In genomic region chr17:27793906-27794380, GRCh38 we compare ENCODE assay signal across 10 cellular contexts. TPM values are rescaled to one million over a fixed set of nuclear protein-coding genes. Genes with fewer than 3 reads are reported as not detected.
DNase-seq lines count a peak whose midpoint lies in the region; ATAC-seq and TF ChIP-seq lines count a peak whose summit lies in the region.
"Had no signal": no experiment of that assay in that cellular context is flagged by ENCODE, and none has a peak within 500 bp of the region (broad histone marks: within the 10 kb centered on the region; RNA-seq: fewer than 3 reads in every experiment).

No MANE protein-coding gene starts in this region.

- H3K9ac ChIP-seq in iPS-15b (ENCODE audit: low read depth, low read length) (no peak overlapping the region), skeletal muscle tissue (ENCODE audit: low read depth in 1 of 3, low read length in 3 of 3) (peak overlapping the region in 2 of 3 donors; percentile 2 to 62)

- DNase-seq in DMS53 (lab: John Stamatoyannopoulos, UW) (peak; percentile 54), DMS53 treated with DMSO at 0.1 percent for 48 hours (lab: John Stamatoyannopoulos, UW; ENCODE audit: unreplicated experiment) (no peak), T-helper 17 cell (no peak), DMS 273 treated with DMSO at 0.1 percent for 48 hours (lab: John Stamatoyannopoulos, UW) (no peak), GM20000 (ENCODE audit: low spot score) (no peak)
- DNase-seq in activated CD4-positive, CD25-positive, alpha-beta regulatory T cell (lab: John Stamatoyannopoulos, UW) = no peak

- ATAC-seq in T-helper 17 cell = no peak

- peak overlapping the region; percentile 82 for H3K4me3 Mint-ChIP-seq in T-helper 17 cell

- H3K27ac ChIP-seq in skeletal muscle tissue (ENCODE audit: low read depth, low read length) = no peak overlapping the region
- H3K27ac ChIP-seq: 22Rv1 had no signal

- H3K4me1 ChIP-seq in iPS-15b (ENCODE audit: control insufficient read depth, insufficient read depth, low read length) (no peaks in the 10 kb centered on the region), skeletal muscle tissue (ENCODE audit: control insufficient read depth in 3 of 3, insufficient read depth in 3 of 3, low read length in 3 of 3) (peaks cover 3 to 8% (median 6%) of the 10 kb centered on the region in 3 donors)

- H3K4me3 ChIP-seq in iPS-15b (ENCODE audit: low read depth, low read length) (peak overlapping the region; percentile 39), skeletal muscle tissue (ENCODE audit: low read length in 3 of 3) (peak overlapping the region; percentile 30 to 63 (median 40))

- no peaks in the 10 kb centered on the region for H3K9me3 ChIP-seq in T-helper 17 cell (ENCODE audit: control insufficient read depth, low read length, poor library complexity, severe bottlenecking)
- no peaks in the 10 kb centered on the region for H3K9me3 ChIP-seq in iPS-15b (ENCODE audit: control insufficient read depth, insufficient read depth, low read length)
- no peaks in the 10 kb centered on the region for H3K9me3 ChIP-seq in skeletal muscle tissue (ENCODE audit: control insufficient read depth in 3 of 3, low read length in 3 of 3)

- peaks cover 70% of the 10 kb centered on the region for H3K27me3 Mint-ChIP-seq in T-helper 17 cell

- no peak overlapping the region for H3K27ac Mint-ChIP-seq in T-helper 17 cell

- peaks cover 9% of the 10 kb centered on the region for H3K4me1 Mint-ChIP-seq in T-helper 17 cell

- TF ChIP-seq CTCF in GM20000 (IDR thresholded peaks at IDR 0.05; ENCODE audit: extremely low read depth, missing control alignments) = no peak

- H3K36me3 ChIP-seq in iPS-15b (ENCODE audit: control insufficient read depth, insufficient read depth, low read length) (no peaks in the 10 kb centered on the region), skeletal muscle tissue (ENCODE audit: control insufficient read depth in 3 of 3, insufficient read depth in 3 of 3, low read length in 3 of 3) (no peaks in the 10 kb centered on the region)

- H3K27me3 ChIP-seq in iPS-15b (ENCODE audit: control insufficient read depth, insufficient read depth, low read length) = peaks cover 28% of the 10 kb centered on the region
- peaks cover 8 to 27% (median 26%) of the 10 kb centered on the region in 3 donors for H3K27me3 ChIP-seq in skeletal muscle tissue (ENCODE audit: control insufficient read depth in 3 of 3, insufficient read depth in 3 of 3, low read length in 3 of 3)

- peaks cover 10% of the 10 kb centered on the region for H3K36me3 Mint-ChIP-seq in T-helper 17 cell (ENCODE audit: low read depth)

RNA-seq across cellular contexts. Expression of gene NOS2, which starts 6.4 kb away (rescaled TPM):
- total RNA-seq in T-helper 17 cell (under 1 TPM in 1 of 2 donors, not detected in 1; 0.07 TPM), skeletal muscle tissue (1.0 TPM)
- total RNA-seq: renal cortical epithelial cell had no signal
